ENCODE assay signal across 8 cellular contexts in the genomic region with DNA sequence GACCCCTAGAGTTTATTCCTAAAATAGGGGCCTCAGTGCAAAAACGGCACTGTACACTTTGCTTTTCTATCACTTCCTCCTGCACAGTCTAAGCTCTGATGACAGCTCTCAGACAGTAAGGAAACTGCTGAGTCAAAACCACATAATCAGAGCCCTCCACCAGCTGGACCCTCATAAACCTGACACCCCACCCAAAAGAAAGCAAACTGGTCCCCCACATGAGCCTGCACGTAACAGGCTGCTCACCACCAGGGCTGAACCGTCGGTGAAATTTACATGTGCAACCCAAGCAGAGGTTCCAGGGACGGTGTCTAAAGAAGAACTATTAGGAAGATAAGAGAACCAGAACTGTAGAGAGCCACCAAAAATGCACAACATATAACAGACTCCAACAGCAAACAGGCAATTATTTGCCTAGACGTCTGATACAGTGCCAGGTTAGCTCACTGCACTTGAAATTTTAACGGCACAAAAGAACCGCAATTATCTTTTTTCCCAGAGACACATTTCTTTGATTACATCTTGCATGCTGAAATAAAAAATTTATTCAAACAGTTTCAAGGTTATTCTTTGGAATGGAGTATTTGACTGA. TPM values are rescaled to one million over a fixed set of nuclear protein-coding genes. Genes with fewer than 3 reads are reported as not detected.
A peak's percentile ranks its signal among the peaks of the same experiment; 100 is the strongest.
DNase-seq lines count a peak whose midpoint lies in the region; ATAC-seq, FAIRE-seq and TF ChIP-seq lines count a peak whose summit lies in the region.

No MANE protein-coding gene starts in this region.

- H3K4me2 ChIP-seq in BLaER1 (peak overlapping the region; percentile 44), keratinocyte (ENCODE audit: control insufficient read depth, extremely low read depth, insufficient read depth, low read depth, low read length) (peak overlapping the region; percentile 80)

- peaks cover 79 to 87% (median 83%) of the 10 kb centered on the region in 3 donors for H3K4me1 Mint-ChIP-seq in T-cell

- H3K4me3 ChIP-seq in BLaER1, result no peak overlapping the region
- H3K4me3 ChIP-seq in keratinocyte (ENCODE audit: control insufficient read depth in 2 of 3, extremely low read depth in 1 of 3, insufficient read depth in 2 of 3, low read depth in 1 of 3, low read length in 3 of 3), result peak overlapping the region in 2 of 3 experiments; percentile 23 to 54

- peak overlapping the region; percentile 35 to 56 (median 52) for H3K4me3 Mint-ChIP-seq in T-cell

- DNase-seq in T-cell (peak in 1 of 34 experiments; percentile 5), keratinocyte (ENCODE audit: low read depth, low spot score) (no peak), D341Med (ENCODE audit: low spot score) (no peak), cerebellar nuclear complex (lab: John Stamatoyannopoulos, UW) (no peak)
- no peak for DNase-seq in activated CD8-positive, alpha-beta memory T cell treated with anti-CD3 and anti-CD28 coated beads, Interleukin-2, amount 50 U/mL, for 48 hours

- no peaks in the 10 kb centered on the region for H3K36me3 ChIP-seq in BLaER1
- no peaks in the 10 kb centered on the region for H3K36me3 ChIP-seq in keratinocyte (ENCODE audit: control insufficient read depth in 2 of 2, extremely low read depth in 1 of 2, insufficient read depth in 2 of 2, low read length in 2 of 2)

- H3K4me1 ChIP-seq in BLaER1 (peaks cover 6% of the 10 kb centered on the region; the same call in 1 of the 2 replicates), keratinocyte (ENCODE audit: control insufficient read depth, extremely low read depth, insufficient read depth, low read length) (peaks cover 46% of the 10 kb centered on the region)

- TF ChIP-seq CTCF in keratinocyte (optimal IDR thresholded peaks at IDR 0.05 in 1 of 3, IDR thresholded peaks at IDR 0.05 in 1 of 3, conservative IDR thresholded peaks at IDR 0.05 in 1 of 3; ENCODE audit: extremely low read depth in 1 of 3, insufficient read depth in 2 of 3, low read length in 3 of 3), result no peak

- peak; percentile 13 for FAIRE-seq in keratinocyte (lab: Jason Lieb, UNC)

- no peaks in the 10 kb centered on the region for H3K9me1 ChIP-seq in keratinocyte (ENCODE audit: control insufficient read depth, extremely low read depth, insufficient read depth, low read length)

- no peak overlapping the region for H2AFZ ChIP-seq in keratinocyte (ENCODE audit: control insufficient read depth, low read length)

- peak overlapping the region; percentile 79 to 88 for H3K27ac Mint-ChIP-seq in T-cell

- no peak overlapping the region for H3K9ac ChIP-seq in BLaER1
- peak overlapping the region; percentile 18 for H3K9ac ChIP-seq in keratinocyte (ENCODE audit: control insufficient read depth, extremely low read depth, insufficient read depth, low read length)

- POLR2A ChIA-PET in T-cell (lab: Charles Lee), result no interaction called here

- peaks cover 5% of the 10 kb centered on the region for H3K36me3 Mint-ChIP-seq in T-cell

- no peaks in the 10 kb centered on the region for H3K9me3 Mint-ChIP-seq in T-cell

- no peaks in the 10 kb centered on the region for H3K27me3 ChIP-seq in BLaER1
- H3K27me3 ChIP-seq in keratinocyte (ENCODE audit: control insufficient read depth, extremely low read depth, insufficient read depth, low read length), result no peaks in the 10 kb centered on the region

- CTCF ChIA-PET in T-cell (lab: Charles Lee), result interaction anchor here in 1 of 2 donors (1.0 kb wide), 1 partner anchor 33 kb away, joined by 3 read pairs; no protein-coding TSS in a partner anchor

- ATAC-seq in GM19328 (IDR thresholded peaks at IDR 0.05; ENCODE audit: unreplicated experiment) (peak; percentile 68), HG03439 (IDR thresholded peaks at IDR 0.05; ENCODE audit: unreplicated experiment) (peak; percentile 58), T-cell (replicated peaks in 1 of 4) (peak in 3 of 4 experiments; percentile 48 to 66 (median 55))

- H4K20me1 ChIP-seq in BLaER1 (peaks cover 54% of the 10 kb centered on the region), keratinocyte (ENCODE audit: control insufficient read depth, extremely low read depth, insufficient read depth, low read length) (peaks cover 3% of the 10 kb centered on the region)

- peaks cover 2% of the 10 kb centered on the region for H3K79me2 ChIP-seq in keratinocyte (ENCODE audit: control insufficient read depth, insufficient read depth, low read length)

- H3K27me3 Mint-ChIP-seq in T-cell, result no peaks in the 10 kb centered on the region

- H3K9me3 ChIP-seq in BLaER1 (no peaks in the 10 kb centered on the region), keratinocyte (ENCODE audit: control insufficient read depth, low read depth, low read length) (no peaks in the 10 kb centered on the region)

- H3K27ac ChIP-seq in BLaER1 (no peak overlapping the region), keratinocyte (ENCODE audit: control insufficient read depth, insufficient read depth, low read length) (peak overlapping the region; percentile 75)

- dilution Hi-C loops in keratinocyte (cut with MboI; ENCODE audit: extremely low pct_ligation_motif_present, low sequenced_read_pairs), result no loop called here

RNA-seq across cellular contexts. Expression of gene SGMS1, which starts 19.6 kb away (rescaled TPM):
- total RNA-seq in T-cell, result 10 to 100 TPM; 28.4 to 39.7 (median 32.6) TPM
- 16.3 to 18.3 TPM (median 16.7 TPM) in 3 replicates for polyA plus RNA-seq in keratinocyte
- 96.4 TPM for polyA plus RNA-seq in keratinocyte (2011; ENCODE audit: low read depth)
- 9.7 and 12.7 TPM in 2 replicates for polyA plus RNA-seq in keratinocyte (2011; cell fraction: cytosol; rRNA removed)
- 17.8 and 18.7 TPM in 2 replicates for polyA plus RNA-seq in keratinocyte (2011; cell fraction: nucleus; rRNA removed)
- polyA plus RNA-seq in keratinocyte (2012; ENCODE audit: low replicate concordance), result 13.6 and 15.8 TPM in 2 replicates
- polyA minus RNA-seq in keratinocyte, result 18.4 to 24.3 TPM (median 18.9 TPM) in 3 replicates
- polyA minus RNA-seq in keratinocyte (2011; cell fraction: cytosol; rRNA and poly(A)+ RNA removed), result 21.9 TPM
- 31.7 and 46.4 TPM in 2 replicates for polyA minus RNA-seq in keratinocyte (2011; cell fraction: nucleus; rRNA and poly(A)+ RNA removed)
